Comparison of ENCODE assay signal across 24 cellular contexts in the genomic region with DNA sequence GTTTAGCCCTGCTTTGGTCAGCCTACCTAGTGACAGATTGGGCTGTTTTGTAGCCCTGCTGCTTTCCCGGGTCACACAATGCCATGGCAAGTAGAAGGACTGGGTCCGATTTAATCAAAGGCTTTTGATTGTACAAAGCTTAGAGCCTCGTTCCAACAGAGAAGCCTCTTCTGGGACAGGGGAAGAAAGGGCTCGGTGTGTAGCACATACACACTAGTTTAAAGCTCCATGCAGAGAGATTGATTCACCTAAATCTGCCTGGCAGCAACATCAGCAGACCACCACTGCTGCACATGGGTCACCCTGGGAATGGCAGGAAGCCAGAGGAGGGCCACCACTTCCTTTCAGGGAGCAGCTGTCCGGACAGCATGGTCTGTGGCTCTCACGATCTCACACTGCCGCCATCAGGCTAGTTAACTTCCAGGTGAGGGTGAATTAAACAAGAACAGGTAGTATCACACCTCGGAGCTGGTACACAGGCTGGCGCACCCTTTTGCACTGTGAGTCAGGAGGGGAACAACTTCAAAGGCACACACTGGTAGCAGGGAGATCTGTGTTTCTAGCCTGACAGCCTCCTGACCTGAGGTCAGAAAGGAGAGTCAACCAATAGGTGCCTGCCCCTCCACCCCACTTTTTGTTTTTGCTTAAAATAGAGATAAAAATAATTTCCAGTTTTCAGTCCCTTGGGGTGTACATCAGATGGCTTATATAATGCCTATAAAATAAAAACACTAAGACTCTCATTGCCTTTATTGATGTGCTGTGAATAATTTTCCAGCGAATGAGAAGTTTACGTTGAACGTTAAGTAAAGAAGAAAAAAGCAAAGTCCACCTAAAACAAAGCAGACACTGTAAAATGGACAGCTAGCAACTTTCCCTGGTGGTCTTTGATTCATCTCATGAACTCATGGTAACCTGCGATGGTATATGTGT.
DNase-seq lines count a peak whose midpoint lies in the region; ATAC-seq, FAIRE-seq and TF ChIP-seq lines count a peak whose summit lies in the region.
"Had no signal": no experiment of that assay in that cellular context is flagged by ENCODE, and none has a peak within 500 bp of the region (broad histone marks: within the 10 kb centered on the region; RNA-seq: fewer than 3 reads in every experiment).

No MANE protein-coding gene starts in this region.

- CTCF ChIA-PET in Calu3 (lab: Charles Lee): interaction anchor here (0.7 to 1.0 kb wide), 2 partner anchors 35 to 61 kb away, joined by 3 to 5 read pairs; no protein-coding TSS in a partner anchor

- no peak overlapping the region for H3K27ac ChIP-seq in GM23338 (ENCODE audit: low read depth)
- H3K27ac ChIP-seq: body of pancreas, heart right ventricle, parathyroid adenoma, SJSA1, upper lobe of right lung had no signal

- H3K4me3 ChIP-seq in GM23338: no peak overlapping the region
- H3K4me3 ChIP-seq: body of pancreas, GM12878, heart right ventricle, SJSA1, upper lobe of right lung had no signal

- ATAC-seq in GM23338 (peak; percentile 68), left colon (peak; percentile 96), GM21786 (IDR thresholded peaks at IDR 0.05; ENCODE audit: unreplicated experiment) (no peak)
- ATAC-seq in activated naive CD8-positive, alpha-beta T cell treated with anti-CD3 and anti-CD28 coated beads, Interleukin-2, amount 50 U/mL, for 24 hours: no peak
- ATAC-seq: activated CD4-positive, CD25-positive, alpha-beta regulatory T cell treated with anti-CD3 and anti-CD28 coated beads, Interleukin-2, amount 50 U/mL, for 24 hours; body of pancreas; GM12878; heart right ventricle; naive thymus-derived CD4-positive, alpha-beta T cell; upper lobe of right lung had no signal

- no TSS peak for BruUV-seq in Calu3 (replicated peaks; lab: Mats Ljungman, UMichigan)

- no peaks in the 10 kb centered on the region for H3K79me2 ChIP-seq in GM23338 (replicated peaks; ENCODE audit: insufficient read depth)
- H3K79me2 ChIP-seq: parathyroid adenoma had no signal

- peak overlapping the region; percentile 91 for H2AFZ ChIP-seq in GM23338
- H2AFZ ChIP-seq: parathyroid adenoma had no signal

- no peaks in the 10 kb centered on the region for H3K4me1 ChIP-seq in GM23338 (ENCODE audit: insufficient read depth)
- H3K4me1 ChIP-seq: body of pancreas, heart right ventricle, parathyroid adenoma, SJSA1, upper lobe of right lung had no signal

- no peak for FAIRE-seq in GM19239 (lab: Jason Lieb, UNC)
- FAIRE-seq: G401.6, GM12878 had no signal

- no peaks in the 10 kb centered on the region for H3K36me3 Mint-ChIP-seq in Calu3 (ENCODE audit: insufficient read depth, unreplicated experiment)
- H3K36me3 Mint-ChIP-seq in GM23338 (ENCODE audit: low read depth): no peaks in the 10 kb centered on the region
- no peaks in the 10 kb centered on the region for H3K36me3 Mint-ChIP-seq in activated naive CD8-positive, alpha-beta T cell treated with anti-CD3 and anti-CD28 coated beads, Interleukin-2, amount 50 U/mL, for 24 hours (ENCODE audit: low read depth)
- H3K36me3 Mint-ChIP-seq: activated naive CD8-positive, alpha-beta T cell treated with anti-CD3 and anti-CD28 coated beads for 36 hours; naive thymus-derived CD4-positive, alpha-beta T cell had no signal

- H3K4me1 Mint-ChIP-seq in Calu3 (ENCODE audit: low read depth, unreplicated experiment): peaks cover 8% of the 10 kb centered on the region
- no peaks in the 10 kb centered on the region; the same call in 2 of the 3 replicates for H3K4me1 Mint-ChIP-seq in GM23338
- H3K4me1 Mint-ChIP-seq in activated naive CD8-positive, alpha-beta T cell treated with anti-CD3 and anti-CD28 coated beads, Interleukin-2, amount 50 U/mL, for 24 hours: no peaks in the 10 kb centered on the region
- H3K4me1 Mint-ChIP-seq: activated naive CD8-positive, alpha-beta T cell treated with anti-CD3 and anti-CD28 coated beads for 36 hours; naive thymus-derived CD4-positive, alpha-beta T cell had no signal

- H3K27me3 Mint-ChIP-seq in Calu3 (ENCODE audit: unreplicated experiment) (no peaks in the 10 kb centered on the region), GM23338 (ENCODE audit: insufficient read depth, low read depth, poor library complexity) (no peaks in the 10 kb centered on the region)
- peaks cover 5% of the 10 kb centered on the region for H3K27me3 Mint-ChIP-seq in activated naive CD8-positive, alpha-beta T cell treated with anti-CD3 and anti-CD28 coated beads, Interleukin-2, amount 50 U/mL, for 24 hours

- H3K4me2 ChIP-seq in GM23338: no peak overlapping the region

- H3K9me3 Mint-ChIP-seq in Calu3 (ENCODE audit: low read depth, unreplicated experiment) (no peaks in the 10 kb centered on the region), GM23338 (no peaks in the 10 kb centered on the region)
- H3K9me3 Mint-ChIP-seq in activated naive CD8-positive, alpha-beta T cell treated with anti-CD3 and anti-CD28 coated beads, Interleukin-2, amount 50 U/mL, for 24 hours: no peaks in the 10 kb centered on the region
- H3K9me3 Mint-ChIP-seq: activated naive CD8-positive, alpha-beta T cell treated with anti-CD3 and anti-CD28 coated beads for 36 hours; T-helper 2 cell treated with Interferon-gamma antibody and Interleukin-4, amounts not matched to agents 5 μg/mL and 100 μg/mL, for 36 hours had no signal

- H3F3A ChIP-seq in GM23338 (replicated peaks; ENCODE audit: low read depth): no peaks in the 10 kb centered on the region

- TF ChIP-seq CTCF in Calu3 (IDR thresholded peaks at IDR 0.05; ENCODE audit: unreplicated experiment): no peak
- peak in 1 of 2 experiments; percentile 34; a peak in 1 of 4 replicates for TF ChIP-seq CTCF in GM23338 (conservative IDR thresholded peaks at IDR 0.05; ENCODE audit: low read depth in 2 of 2)

- H3K4me3 Mint-ChIP-seq in Calu3 (ENCODE audit: low read depth, unreplicated experiment) (no peak overlapping the region), GM23338 (no peak overlapping the region)
- H3K4me3 Mint-ChIP-seq in activated naive CD8-positive, alpha-beta T cell treated with anti-CD3 and anti-CD28 coated beads, Interleukin-2, amount 50 U/mL, for 24 hours: no peak overlapping the region
- H3K4me3 Mint-ChIP-seq: activated naive CD8-positive, alpha-beta T cell treated with anti-CD3 and anti-CD28 coated beads for 36 hours; naive thymus-derived CD4-positive, alpha-beta T cell; T-helper 2 cell treated with Interferon-gamma antibody and Interleukin-4, amounts not matched to agents 5 μg/mL and 100 μg/mL, for 36 hours had no signal

- no peaks in the 10 kb centered on the region for H3K36me3 ChIP-seq in GM23338 (ENCODE audit: insufficient read depth)
- H3K36me3 ChIP-seq: heart right ventricle, SJSA1, upper lobe of right lung had no signal

- H3K27me3 ChIP-seq in GM23338 (ENCODE audit: insufficient read depth): no peaks in the 10 kb centered on the region
- H3K27me3 ChIP-seq: body of pancreas, upper lobe of right lung had no signal

- DNase-seq in Calu3 (peak; percentile 30), GM23338 (ENCODE audit: low spot score) (peak; percentile 23), SHP77 (lab: John Stamatoyannopoulos, UW) (peak; percentile 17 to 27), left colon (peak; percentile 46 to 57), GM19239 (ENCODE audit: insufficient read length, low spot score) (no peak)
- no peak for DNase-seq in activated naive CD8-positive, alpha-beta T cell treated with anti-CD3 and anti-CD28 coated beads, Interleukin-2, amount 50 U/mL, for 24 hours
- DNase-seq in NK-92 treated with Interleukin-12 subunit alpha and Interleukin-12 subunit beta, amount 100 ng/mL, for 24 hours (lab: John Stamatoyannopoulos, UW): no peak
- DNase-seq: activated naive CD8-positive, alpha-beta T cell treated with anti-CD3 and anti-CD28 coated beads for 36 hours; AML-193; body of pancreas; heart right ventricle; MV-4-11; naive thymus-derived CD4-positive, alpha-beta T cell; NCI-H1930; NCI-H345; stimulated activated CD4-positive, alpha-beta T cell treated with anti-CD3 and anti-CD28 coated beads, Interleukin-2, amount 100 ng/mL, for 48 hours; upper lobe of right lung had no signal

- intact Hi-C loops in Calu3 (cut with micrococcal nuclease; ENCODE audit: unreplicated experiment): no loop called here
- intact Hi-C loops in left colon (cut with DNase I, micrococcal nuclease): no loop called here

- no peaks in the 10 kb centered on the region for H3K9me2 ChIP-seq in GM23338 (ENCODE audit: insufficient read depth)

- no peaks in the 10 kb centered on the region for H4K20me1 ChIP-seq in GM23338 (replicated peaks; ENCODE audit: insufficient read depth)

- H3K27ac Mint-ChIP-seq in Calu3 (ENCODE audit: unreplicated experiment) (no peak overlapping the region), GM23338 (no peak overlapping the region)
- H3K27ac Mint-ChIP-seq in activated naive CD8-positive, alpha-beta T cell treated with anti-CD3 and anti-CD28 coated beads, Interleukin-2, amount 50 U/mL, for 24 hours: no peak overlapping the region
- H3K27ac Mint-ChIP-seq: activated naive CD8-positive, alpha-beta T cell treated with anti-CD3 and anti-CD28 coated beads for 36 hours; naive thymus-derived CD4-positive, alpha-beta T cell; T-helper 2 cell treated with Interferon-gamma antibody and Interleukin-4, amounts not matched to agents 5 μg/mL and 100 μg/mL, for 36 hours had no signal

TF ChIP-seq in GM23338, 12 proteins besides CTCF, POLR2A, EP300 and RAD21 (continues in another document):
- no peak for TF ChIP-seq CREB1 (CRISPR knock-in tag; IDR thresholded peaks at IDR 0.05; ENCODE audit: low read depth)
- TF ChIP-seq EZH2phosphoT487 (IDR thresholded peaks at IDR 0.05; ENCODE audit: unreplicated experiment): no peak
- no peak for TF ChIP-seq EZH2 (IDR thresholded peaks at IDR 0.05; ENCODE audit: low read depth, unreplicated experiment)
- no peak for TF ChIP-seq POLR2AphosphoS5 (IDR thresholded peaks at IDR 0.05; ENCODE audit: low read depth)
- TF ChIP-seq STAT1 (IDR thresholded peaks at IDR 0.05; ENCODE audit: unreplicated experiment): no peak
- TF ChIP-seq, protein P1, sequence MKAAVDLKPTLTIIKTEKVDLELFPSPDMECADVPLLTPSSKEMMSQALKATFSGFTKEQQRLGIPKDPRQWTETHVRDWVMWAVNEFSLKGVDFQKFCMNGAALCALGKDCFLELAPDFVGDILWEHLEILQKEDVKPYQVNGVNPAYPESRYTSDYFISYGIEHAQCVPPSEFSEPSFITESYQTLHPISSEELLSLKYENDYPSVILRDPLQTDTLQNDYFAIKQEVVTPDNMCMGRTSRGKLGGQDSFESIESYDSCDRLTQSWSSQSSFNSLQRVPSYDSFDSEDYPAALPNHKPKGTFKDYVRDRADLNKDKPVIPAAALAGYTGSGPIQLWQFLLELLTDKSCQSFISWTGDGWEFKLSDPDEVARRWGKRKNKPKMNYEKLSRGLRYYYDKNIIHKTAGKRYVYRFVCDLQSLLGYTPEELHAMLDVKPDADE (IDR thresholded peaks at IDR 0.05): no peak

Comparison
In these comparisons a context has a peak if more than half of its experiments do, and no peak if none do; other contexts are left out.
1. DNase-seq: peak in Calu3 (single experiment), GM23338 (single experiment), SHP77 (2 of 2) and left colon (2 of 2); none in GM19239 (single experiment), activated naive CD8-positive, alpha-beta T cell treated with anti-CD3 and anti-CD28 coated beads, Interleukin-2, amount 50 U/mL, for 24 hours (single experiment) and NK-92 treated with Interleukin-12 subunit alpha and Interleukin-12 subunit beta, amount 100 ng/mL, for 24 hours (single experiment).
2. ATAC-seq: peak in GM23338 (single experiment) and left colon (single experiment); none in GM21786 (single experiment) and activated naive CD8-positive, alpha-beta T cell treated with anti-CD3 and anti-CD28 coated beads, Interleukin-2, amount 50 U/mL, for 24 hours (single experiment).